17 cellular contexts compared by ENCODE assay signal in genomic region chr13:100102042-100102441, GRCh38.
"Had no signal": no experiment of that assay in that cellular context is flagged by ENCODE, and none has a peak within 500 bp of the region (broad histone marks: within the 10 kb centered on the region; RNA-seq: fewer than 3 reads in every experiment).

No MANE protein-coding gene starts in this region.

- DNase-seq: activated CD4-positive, alpha-beta T cell treated with anti-CD3 and anti-CD28 coated beads, Interleukin-2, amount 50 U/mL, for 4 hours; activated CD8-positive, alpha-beta memory T cell treated with anti-CD3 and anti-CD28 coated beads, Interleukin-2, amount 10 ng/mL, durations not matched to agents 7 days and 5 days; activated effector memory CD4-positive, alpha-beta T cell treated with Interleukin-2 at 50 U/mL for 16 hours; activated T-cell treated with anti-CD3 and anti-CD28 coated beads, Interleukin-2, amount 50 U/mL, for 24 hours; amniotic stem cell; foreskin keratinocyte; head of caudate nucleus; left ventricle myocardium superior; spleen; stimulated activated CD4-positive, alpha-beta T cell treated with anti-CD3 and anti-CD28 coated beads, Interleukin-1b, Interleukin-23, amount 100 ng/mL, for 48 hours; stimulated activated naive CD4-positive, alpha-beta T cell; upper lobe of left lung had no signal

- H3K27ac Mint-ChIP-seq: activated CD8-positive, alpha-beta memory T cell treated with anti-CD3 and anti-CD28 coated beads, Interleukin-2, amount 10 ng/mL, durations not matched to agents 7 days and 5 days; activated naive CD4-positive, alpha-beta T cell treated with anti-CD3 and anti-CD28 coated beads, Interleukin-2, amount 50 U/mL, for 24 hours; activated T-cell treated with anti-CD3 and anti-CD28 coated beads, Interleukin-2, amount 50 U/mL, for 24 hours had no signal

- H3K27me3 Mint-ChIP-seq: activated CD8-positive, alpha-beta memory T cell treated with anti-CD3 and anti-CD28 coated beads, Interleukin-2, amount 10 ng/mL, durations not matched to agents 7 days and 5 days; activated naive CD4-positive, alpha-beta T cell treated with anti-CD3 and anti-CD28 coated beads, Interleukin-2, amount 50 U/mL, for 24 hours; activated T-cell treated with anti-CD3 and anti-CD28 coated beads, Interleukin-2, amount 50 U/mL, for 24 hours had no signal

- H3K9me3 Mint-ChIP-seq: activated naive CD4-positive, alpha-beta T cell treated with anti-CD3 and anti-CD28 coated beads, Interleukin-2, amount 50 U/mL, for 24 hours; activated T-cell treated with anti-CD3 and anti-CD28 coated beads, Interleukin-2, amount 50 U/mL, for 24 hours had no signal

- H3K4me3 ChIP-seq: spleen, suprapubic skin, upper lobe of left lung had no signal

- ATAC-seq: activated CD8-positive, alpha-beta memory T cell treated with anti-CD3 and anti-CD28 coated beads, Interleukin-2, amount 10 ng/mL, durations not matched to agents 7 days and 5 days; foreskin keratinocyte; left ventricle myocardium superior; sciatic nerve had no signal

- H3K36me3 ChIP-seq: neutrophil, upper lobe of left lung had no signal

- H3K4me3 Mint-ChIP-seq: activated CD8-positive, alpha-beta memory T cell treated with anti-CD3 and anti-CD28 coated beads, Interleukin-2, amount 10 ng/mL, durations not matched to agents 7 days and 5 days; activated naive CD4-positive, alpha-beta T cell treated with anti-CD3 and anti-CD28 coated beads, Interleukin-2, amount 50 U/mL, for 24 hours; activated T-cell treated with anti-CD3 and anti-CD28 coated beads, Interleukin-2, amount 50 U/mL, for 24 hours had no signal

- H3K27me3 ChIP-seq: foreskin keratinocyte, neutrophil, spleen, suprapubic skin, upper lobe of left lung had no signal

- FAIRE-seq: endothelial cell of umbilical vein had no signal

- H3K9me3 ChIP-seq: neutrophil, spleen, suprapubic skin, upper lobe of left lung had no signal

- H3K27ac ChIP-seq: foreskin keratinocyte, neutrophil, suprapubic skin, upper lobe of left lung had no signal
